7 cellular contexts compared by ENCODE assay signal in the genomic region with DNA sequence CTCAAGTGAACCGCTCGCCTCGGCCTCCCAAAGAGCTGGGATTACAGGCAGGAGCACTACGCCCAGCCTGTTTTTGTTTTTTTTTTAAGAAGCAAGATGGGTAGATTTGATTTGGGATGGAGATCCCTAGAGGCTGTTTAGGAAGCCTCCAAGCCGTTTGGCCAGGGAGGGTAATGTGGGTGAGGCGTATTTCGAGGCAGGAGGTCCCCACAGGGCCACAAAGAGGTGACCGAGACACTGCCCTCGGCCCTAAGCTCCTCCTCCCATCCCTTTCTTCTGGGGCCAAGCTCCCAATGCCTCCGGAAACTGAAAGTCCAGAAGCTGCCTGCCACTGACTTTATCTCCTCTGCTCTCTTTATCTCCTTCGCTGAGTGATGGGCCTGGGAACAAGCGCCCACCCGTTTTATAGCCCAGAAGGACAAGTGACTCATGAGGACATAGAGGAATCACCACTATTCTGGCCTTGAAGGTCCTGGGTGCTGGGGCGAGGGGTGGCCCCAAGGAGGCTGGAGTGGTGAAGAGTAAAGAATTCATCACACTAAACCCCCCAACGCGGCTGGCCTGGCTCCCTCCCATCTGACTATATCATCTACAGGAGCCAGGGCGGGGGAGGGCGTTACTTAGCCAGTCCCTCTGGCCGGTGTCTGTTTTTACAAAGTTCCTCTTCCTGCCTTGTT. TPM values are rescaled to one million over a fixed set of nuclear protein-coding genes. Genes with fewer than 3 reads are reported as not detected.
DNase-seq lines count a peak whose midpoint lies in the region; ATAC-seq lines count a peak whose summit lies in the region.

No MANE protein-coding gene starts in this region.

- CTCF ChIA-PET in activated CD4-positive, alpha-beta memory T cell treated with anti-CD3 and anti-CD28 coated beads, Interleukin-2, amount 10 ng/mL, durations not matched to agents 7 days and 5 days (lab: Charles Lee), result interaction anchor here (1.1 to 2.9 kb wide), 4 partner anchors 11 to 228 kb away, joined by 3 to 13 read pairs (median 4); no protein-coding TSS in a partner anchor

- no peak for ATAC-seq in stimulated activated effector memory CD8-positive, alpha-beta T cell treated with anti-CD3 and anti-CD28 coated beads, Interleukin-12 subunit alpha, Interleukin-12 subunit beta, amount 100 ng/mL, for 72 hours
- ATAC-seq in GM21528 (IDR thresholded peaks at IDR 0.05; ENCODE audit: low FRiP score, unreplicated experiment) (no peak), GM19035 (IDR thresholded peaks at IDR 0.05; ENCODE audit: unreplicated experiment) (no peak)

- no peak overlapping the region for H3K4me3 ChIP-seq in HUES48 (ENCODE audit: low read depth, low read length)

- H3K9me3 Mint-ChIP-seq in activated CD4-positive, alpha-beta memory T cell treated with anti-CD3 and anti-CD28 coated beads, Interleukin-2, amount 10 ng/mL, durations not matched to agents 7 days and 5 days, result no peaks in the 10 kb centered on the region
- H3K9me3 Mint-ChIP-seq in immature natural killer cell, result peaks cover 0 to 2% (median 0%) of the 10 kb centered on the region in 6 donors
- H3K9me3 Mint-ChIP-seq in stimulated activated effector memory CD8-positive, alpha-beta T cell treated with anti-CD3 and anti-CD28 coated beads, Interleukin-12 subunit alpha, Interleukin-12 subunit beta, amount 100 ng/mL, for 72 hours, result no peaks in the 10 kb centered on the region

- DNase-seq in activated CD4-positive, alpha-beta memory T cell treated with anti-CD3 and anti-CD28 coated beads, Interleukin-2, amount 10 ng/mL, durations not matched to agents 7 days and 5 days, result no peak
- DNase-seq in immature natural killer cell (no peak), NCI-H748 (lab: John Stamatoyannopoulos, UW; ENCODE audit: unreplicated experiment) (no peak)
- DNase-seq in stimulated activated effector memory CD8-positive, alpha-beta T cell treated with anti-CD3 and anti-CD28 coated beads, Interleukin-12 subunit alpha, Interleukin-12 subunit beta, amount 100 ng/mL, for 72 hours (ENCODE audit: low spot score in 2 of 2), result no peak

- no peaks in the 10 kb centered on the region for H3K27me3 Mint-ChIP-seq in activated CD4-positive, alpha-beta memory T cell treated with anti-CD3 and anti-CD28 coated beads, Interleukin-2, amount 10 ng/mL, durations not matched to agents 7 days and 5 days
- H3K27me3 Mint-ChIP-seq in immature natural killer cell (ENCODE audit: low read depth in 3 of 3), result peaks cover 14 to 26% (median 16%) of the 10 kb centered on the region in 3 donors

- H3K36me3 Mint-ChIP-seq in activated CD4-positive, alpha-beta memory T cell treated with anti-CD3 and anti-CD28 coated beads, Interleukin-2, amount 10 ng/mL, durations not matched to agents 7 days and 5 days (ENCODE audit: low read depth), result peaks cover 32% of the 10 kb centered on the region
- H3K36me3 Mint-ChIP-seq in immature natural killer cell, result peaks cover 4 to 5% (median 5%) of the 10 kb centered on the region in 3 donors
- H3K36me3 Mint-ChIP-seq in stimulated activated effector memory CD8-positive, alpha-beta T cell treated with anti-CD3 and anti-CD28 coated beads, Interleukin-12 subunit alpha, Interleukin-12 subunit beta, amount 100 ng/mL, for 72 hours, result peaks cover 80% of the 10 kb centered on the region

- H3K4me1 Mint-ChIP-seq in activated CD4-positive, alpha-beta memory T cell treated with anti-CD3 and anti-CD28 coated beads, Interleukin-2, amount 10 ng/mL, durations not matched to agents 7 days and 5 days, result peaks cover 86% of the 10 kb centered on the region
- peaks cover 87 to 90% of the 10 kb centered on the region in 2 donors for H3K4me1 Mint-ChIP-seq in immature natural killer cell
- H3K4me1 Mint-ChIP-seq in stimulated activated effector memory CD8-positive, alpha-beta T cell treated with anti-CD3 and anti-CD28 coated beads, Interleukin-12 subunit alpha, Interleukin-12 subunit beta, amount 100 ng/mL, for 72 hours, result peaks cover 88% of the 10 kb centered on the region

- peaks cover 37% of the 10 kb centered on the region for H3K27me3 ChIP-seq in HUES48 (ENCODE audit: control insufficient read depth, insufficient read depth, low read length)

- POLR2A ChIA-PET in activated CD4-positive, alpha-beta memory T cell treated with anti-CD3 and anti-CD28 coated beads, Interleukin-2, amount 10 ng/mL, durations not matched to agents 7 days and 5 days (lab: Charles Lee), result interaction anchor here (0.9 to 12.1 kb wide), 3 partner anchors 12 to 252 kb away, joined by 3 to 131 read pairs (median 4); no protein-coding TSS in a partner anchor

- peak overlapping the region; percentile 4 for H3K27ac ChIP-seq in HUES48 (ENCODE audit: low read depth, low read length)

- no peaks in the 10 kb centered on the region for H3K9me3 ChIP-seq in HUES48 (ENCODE audit: control insufficient read depth, insufficient read depth, low read length)

- peaks cover 12% of the 10 kb centered on the region; the same call in 1 of the 2 replicates for H3K4me1 ChIP-seq in HUES48 (ENCODE audit: control insufficient read depth, insufficient read depth, low read length)

- no peak overlapping the region for H3K4me3 Mint-ChIP-seq in activated CD4-positive, alpha-beta memory T cell treated with anti-CD3 and anti-CD28 coated beads, Interleukin-2, amount 10 ng/mL, durations not matched to agents 7 days and 5 days
- H3K4me3 Mint-ChIP-seq in immature natural killer cell, result peak overlapping the region; percentile 13 to 66 (median 54)
- H3K4me3 Mint-ChIP-seq in stimulated activated effector memory CD8-positive, alpha-beta T cell treated with anti-CD3 and anti-CD28 coated beads, Interleukin-12 subunit alpha, Interleukin-12 subunit beta, amount 100 ng/mL, for 72 hours, result no peak overlapping the region

- H3K27ac Mint-ChIP-seq in activated CD4-positive, alpha-beta memory T cell treated with anti-CD3 and anti-CD28 coated beads, Interleukin-2, amount 10 ng/mL, durations not matched to agents 7 days and 5 days, result peak overlapping the region; percentile 70
- peak overlapping the region; percentile 92 to 100 (median 100) for H3K27ac Mint-ChIP-seq in immature natural killer cell
- H3K27ac Mint-ChIP-seq in stimulated activated effector memory CD8-positive, alpha-beta T cell treated with anti-CD3 and anti-CD28 coated beads, Interleukin-12 subunit alpha, Interleukin-12 subunit beta, amount 100 ng/mL, for 72 hours, result peak overlapping the region; percentile 77

- H3K9ac ChIP-seq in HUES48 (ENCODE audit: low read depth, low read length), result no peak overlapping the region

- H3K36me3 ChIP-seq in HUES48 (ENCODE audit: control insufficient read depth, insufficient read depth, low read length), result no peaks in the 10 kb centered on the region

RNA-seq across cellular contexts. Expression of gene RALGDS, which starts 2.0 kb away (rescaled TPM):
- total RNA-seq in activated CD4-positive, alpha-beta memory T cell treated with anti-CD3 and anti-CD28 coated beads, Interleukin-2, amount 10 ng/mL, durations not matched to agents 7 days and 5 days, result 100 to 1,000 TPM; 113 to 123 TPM
- 10 to 100 TPM; 31.2 to 68.8 (median 31.6) TPM for polyA plus RNA-seq in immature natural killer cell

RNA-seq across cellular contexts. Expression of gene GBGT1, which starts 40.6 kb away (rescaled TPM):
- total RNA-seq in activated CD4-positive, alpha-beta memory T cell treated with anti-CD3 and anti-CD28 coated beads, Interleukin-2, amount 10 ng/mL, durations not matched to agents 7 days and 5 days, result 1 to 10 TPM; 2.5 to 3.9 TPM
- not detected for polyA plus RNA-seq in immature natural killer cell

Comparison
In these comparisons a context has a peak if more than half of its experiments do, and no peak if none do; other contexts are left out.
1. H3K4me3 Mint-ChIP-seq: peak in immature natural killer cell (5 of 5); none in activated CD4-positive, alpha-beta memory T cell treated with anti-CD3 and anti-CD28 coated beads, Interleukin-2, amount 10 ng/mL, durations not matched to agents 7 days and 5 days (single experiment) and stimulated activated effector memory CD8-positive, alpha-beta T cell treated with anti-CD3 and anti-CD28 coated beads, Interleukin-12 subunit alpha, Interleukin-12 subunit beta, amount 100 ng/mL, for 72 hours (single experiment).
2. Peak in every context shown above with its lines, with median percentiles within 50 percentile points of each other: H3K27ac Mint-ChIP-seq.